1 cellular context compared by ENCODE assay signal in the genomic region with DNA sequence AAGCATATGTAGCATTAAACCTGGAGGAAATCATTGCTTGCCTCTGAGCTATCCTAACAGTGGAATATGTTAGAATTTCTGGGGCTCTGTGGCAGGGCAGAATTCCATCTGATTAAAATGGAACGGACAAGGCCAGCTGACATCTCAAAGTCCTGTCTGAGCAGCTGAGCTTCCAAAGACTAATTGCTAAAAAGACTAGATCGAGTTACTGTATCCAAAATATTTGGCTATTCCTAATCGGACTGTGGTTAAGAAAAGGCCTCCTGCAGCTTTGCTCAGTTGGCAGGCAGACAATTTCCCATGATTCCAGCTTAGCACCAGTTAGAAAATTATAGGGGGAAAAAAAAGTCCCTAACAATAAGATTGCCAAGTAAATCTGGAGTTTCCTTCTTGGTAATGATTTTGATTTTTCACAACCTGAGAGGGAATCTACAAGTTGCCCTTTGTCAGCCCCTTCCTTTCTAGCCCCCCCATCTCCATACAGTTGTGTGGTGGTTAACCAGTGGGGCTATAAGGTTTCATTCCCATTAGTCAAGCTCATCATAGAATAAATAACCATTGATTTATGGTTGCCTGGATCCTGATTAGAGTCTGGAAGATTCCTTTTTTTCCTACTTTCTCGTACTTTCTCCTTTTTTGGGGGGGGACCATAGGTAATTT.
TF ChIP-seq lines count a peak whose summit lies in the region.

No MANE protein-coding gene starts in this region.

TF ChIP-seq in IMR-90, 13 proteins besides CTCF, POLR2A, EP300 and RAD21:
- TF ChIP-seq NFE2L2 (IDR thresholded peaks at IDR 0.05; ENCODE audit: low read depth, low read length) (no peak), BHLHE40 (IDR thresholded peaks at IDR 0.05; ENCODE audit: low read depth, low read length) (no peak), USF2 (IDR thresholded peaks at IDR 0.05; ENCODE audit: low read depth, low read length) (no peak), SMC3 (IDR thresholded peaks at IDR 0.05; ENCODE audit: low read depth, low read length) (no peak), RCOR1 (IDR thresholded peaks at IDR 0.05; ENCODE audit: insufficient replicate concordance, low read length) (no peak), CHD1 (IDR thresholded peaks at IDR 0.05; ENCODE audit: low read depth, low read length) (no peak), ELK1 (IDR thresholded peaks at IDR 0.05; ENCODE audit: borderline replicate concordance, low read depth, low read length) (no peak), RFX5 (IDR thresholded peaks at IDR 0.05; ENCODE audit: low read depth, low read length) (no peak)
